Comparison of ENCODE assay signal across 8 cellular contexts in genomic region chr5:53381-54174, GRCh38. TPM values are rescaled to one million over a fixed set of nuclear protein-coding genes. Genes with fewer than 3 reads are reported as not detected.
DNase-seq lines count a peak whose midpoint lies in the region; ATAC-seq and TF ChIP-seq lines count a peak whose summit lies in the region.

No MANE protein-coding gene starts in this region.

- no peak for TF ChIP-seq EP300 in SK-N-SH (IDR thresholded peaks at IDR 0.05; ENCODE audit: borderline replicate concordance in 1 of 2, low read depth in 1 of 2, low read length in 1 of 2)

- H2BK5ac ChIP-seq in IMR-90 (ENCODE audit: low read depth, low read length, poor library complexity, severe bottlenecking) = no peak overlapping the region

- H3K4me2 ChIP-seq in IMR-90 (ENCODE audit: low read depth, low read length) (peak overlapping the region; percentile 60; the same call in 1 of the 2 replicates), SK-N-SH (peak overlapping the region; percentile 60; the same call in 1 of the 2 replicates)

- no peaks in the 10 kb centered on the region for H3K79me2 ChIP-seq in SK-N-SH (ENCODE audit: insufficient read depth)

- CTCF ChIA-PET in IMR-90 (lab: Yijun Ruan, JAX) = no interaction called here
- CTCF ChIA-PET in SK-N-SH (lab: Yijun Ruan, JAX) = no interaction called here

- H3K18ac ChIP-seq in IMR-90 (ENCODE audit: low read depth, low read length) = no peak overlapping the region

- no peak overlapping the region for H2AK5ac ChIP-seq in IMR-90 (ENCODE audit: low read depth, low read length)

- H3K9me3 ChIP-seq in IMR-90 (ENCODE audit: control insufficient read depth, insufficient read depth, low read length) = peaks cover 3% of the 10 kb centered on the region; the same call in 1 of the 2 replicates
- H3K9me3 ChIP-seq in SK-N-SH = no peaks in the 10 kb centered on the region
- no peaks in the 10 kb centered on the region for H3K9me3 ChIP-seq in thyroid gland

- H2AFZ ChIP-seq in IMR-90 (replicated peaks; ENCODE audit: low read length, poor library complexity) = peak overlapping the region; percentile 91
- no peak overlapping the region for H2AFZ ChIP-seq in SK-N-SH (ENCODE audit: low read depth)

- H3K27ac ChIP-seq in IMR-90 (ENCODE audit: insufficient read depth, low read length) (no peak overlapping the region), SK-N-SH (ENCODE audit: low read depth in 2 of 2, low read length in 1 of 2) (no peak overlapping the region), coronary artery (no peak overlapping the region), thyroid gland (no peak overlapping the region)

- TF ChIP-seq RAD21 in IMR-90 (IDR thresholded peaks at IDR 0.05; ENCODE audit: low read length) = no peak
- TF ChIP-seq RAD21 in SK-N-SH (IDR thresholded peaks at IDR 0.05; ENCODE audit: low read length) = no peak

- H3K27ac Mint-ChIP-seq in mesothelial cell of epicardium = no peak overlapping the region

- H2BK20ac ChIP-seq in IMR-90 (ENCODE audit: low read depth, low read length) = no peak overlapping the region

- WGBS in IMR-90 (ENCODE audit: extremely low coverage in 2 of 2, insufficient read length in 1 of 2), 2 experiments = 2% methylated on average over 27 of the region's 84 CpGs; no CpG with 5 or more reads in 1 of the 2 experiments
- WGBS in SK-N-SH (ENCODE audit: low lambda C conversion rate) = 2% methylated on average over 17 of the region's 84 CpGs
- 0% methylated on average over 34 of the region's 84 CpGs; no CpG with 5 or more reads in 1 of the 2 donors for WGBS in thyroid gland, 2 donors

- H3K4me1 ChIP-seq in IMR-90 (ENCODE audit: control insufficient read depth, insufficient read depth, low read length) (no peaks in the 10 kb centered on the region), SK-N-SH (ENCODE audit: control insufficient read depth in 1 of 2, insufficient read depth in 2 of 2, low read depth in 1 of 2, low read length in 1 of 2) (no peaks in the 10 kb centered on the region; a peak in 1 of 4 replicates), thyroid gland (peaks cover 6 to 13% of the 10 kb centered on the region in 2 donors)

- DNase-seq in ACHN (peak; percentile 81), IMR-90 (peak; percentile 8), SK-N-SH (peak; percentile 82), coronary artery (ENCODE audit: low spot score) (no peak), mesothelial cell of epicardium (ENCODE audit: low spot score in 2 of 2, unreplicated experiment in 2 of 2) (peak in 1 of 2 experiments; percentile 72), thyroid gland (peak; percentile 81 to 84)

- dilution Hi-C loops in IMR-90 (cut with HindIII; ENCODE audit: low sequenced_read_pairs, unreplicated experiment) = no loop called here

- H4K8ac ChIP-seq in IMR-90 (ENCODE audit: low read depth in 2 of 2, low read length in 2 of 2) = no peak overlapping the region

- H4K91ac ChIP-seq in IMR-90 (ENCODE audit: insufficient read depth, low read depth, low read length) = no peak overlapping the region

- TF ChIP-seq CTCF in IMR-90 (conservative IDR thresholded peaks at IDR 0.05; ENCODE audit: low read depth, low read length) (no peak), SK-N-SH (IDR thresholded peaks at IDR 0.05) (no peak), coronary artery (IDR thresholded peaks at IDR 0.05) (no peak), mesothelial cell of epicardium (IDR thresholded peaks at IDR 0.05; ENCODE audit: unreplicated experiment) (no peak), thyroid gland (IDR thresholded peaks at IDR 0.05) (peak in 3 of 6 experiments; percentile 4 to 46 (median 32))

- no peak overlapping the region for H3K56ac ChIP-seq in IMR-90 (ENCODE audit: extremely low read depth, insufficient read depth, low read length)

- H3K9me1 ChIP-seq in IMR-90 (ENCODE audit: insufficient read depth, low read length) = no peaks in the 10 kb centered on the region

- H3K4ac ChIP-seq in IMR-90 (ENCODE audit: low read depth, low read length) = no peak overlapping the region

- BruUV-seq in IMR-90 (replicated peaks; lab: Mats Ljungman, UMichigan) = no TSS peak

- intact Hi-C loops in IMR-90 (cut with micrococcal nuclease) (no loop called here), thyroid gland (cut with DNase I) (no loop called here)

- no peak overlapping the region for H2BK120ac ChIP-seq in IMR-90 (ENCODE audit: low read depth, low read length)

- no peaks in the 10 kb centered on the region for H3K9me2 ChIP-seq in SK-N-SH

- no peaks in the 10 kb centered on the region for H3K36me3 Mint-ChIP-seq in mesothelial cell of epicardium

- H3K27me3 Mint-ChIP-seq in mesothelial cell of epicardium (ENCODE audit: low read depth) = peaks cover 55% of the 10 kb centered on the region

- peak overlapping the region; percentile 63 for H3K4me3 Mint-ChIP-seq in mesothelial cell of epicardium

- no peak overlapping the region for H2BK15ac ChIP-seq in IMR-90 (ENCODE audit: low read depth, low read length)

- H4K20me1 ChIP-seq in IMR-90 (ENCODE audit: insufficient read depth, low read length) (0 out of 2 replicates have a peak, but pooled peaks cover 4% of the 10 kb centered on the region), SK-N-SH (ENCODE audit: insufficient read depth) (no peaks in the 10 kb centered on the region)

- H4K5ac ChIP-seq in IMR-90 (ENCODE audit: low read depth, low read length) = no peak overlapping the region

- no peaks in the 10 kb centered on the region for H3K79me1 ChIP-seq in IMR-90 (ENCODE audit: low read depth in 1 of 2, low read length in 2 of 2)

- H3K4me1 Mint-ChIP-seq in mesothelial cell of epicardium = peaks cover 2% of the 10 kb centered on the region

- in situ Hi-C loops in ACHN (cut with HindIII; ENCODE audit: low pct_ligation_motif_present, low pct_unique_long_range_greater_than_20kb, low sequenced_read_pairs) (no loop called here), IMR-90 (cut with MboI; ENCODE audit: low sequenced_read_pairs) (no loop called here)

- no peak overlapping the region for H3K14ac ChIP-seq in IMR-90 (replicated peaks; ENCODE audit: low read depth, low read length)

- H3K27me3 ChIP-seq in IMR-90 (ENCODE audit: control insufficient read depth, insufficient read depth, low read length) (peaks cover 32% of the 10 kb centered on the region), SK-N-SH (ENCODE audit: insufficient read depth) (peaks cover 49% of the 10 kb centered on the region), thyroid gland (no peaks in the 10 kb centered on the region)

- POLR2A ChIA-PET in IMR-90 (lab: Charles Lee; ENCODE audit: unreplicated experiment) = no interaction called here
- POLR2A ChIA-PET in SK-N-SH (lab: Yijun Ruan, JAX) = no interaction called here

- H3K23ac ChIP-seq in IMR-90 (ENCODE audit: low read depth, low read length) = no peak overlapping the region

- TF ChIP-seq POLR2A in IMR-90 (IDR thresholded peaks at IDR 0.05; ENCODE audit: low read depth, low read length) (no peak), thyroid gland (IDR thresholded peaks at IDR 0.05) (peak in 1 of 2 donors; percentile 51)

- no peaks in the 10 kb centered on the region for H3F3A ChIP-seq in SK-N-SH (replicated peaks; ENCODE audit: insufficient read depth)

- H3K9ac ChIP-seq in IMR-90 (ENCODE audit: low read depth, low read length) (no peak overlapping the region), SK-N-SH (no peak overlapping the region)

- H3K4me3 ChIP-seq in IMR-90 (ENCODE audit: insufficient read depth, low read depth, low read length) (peak overlapping the region; percentile 54), SK-N-SH (ENCODE audit: low read depth in 2 of 2, low read length in 1 of 2) (peak overlapping the region; percentile 12 to 45; a peak in 2 of 4 replicates), coronary artery (peak overlapping the region; percentile 76), thyroid gland (replicated peaks in 1 of 3) (peak overlapping the region in 2 of 3 donors; percentile 25 to 51)

- ATAC-seq in IMR-90 (ENCODE audit: low read depth) (peak; percentile 80), HG02973 (IDR thresholded peaks at IDR 0.05; ENCODE audit: unreplicated experiment) (no peak), GM21723 (IDR thresholded peaks at IDR 0.05; ENCODE audit: unreplicated experiment) (no peak)

- no peak overlapping the region for H2AK9ac ChIP-seq in IMR-90 (replicated peaks; ENCODE audit: low read depth, low read length, poor library complexity)

- H3K36me3 ChIP-seq in IMR-90 (ENCODE audit: control insufficient read depth, insufficient read depth, low read length) (no peaks in the 10 kb centered on the region), SK-N-SH (replicated peaks in 1 of 2; ENCODE audit: control insufficient read depth in 1 of 2, insufficient read depth in 2 of 2, low read length in 1 of 2) (no peaks in the 10 kb centered on the region), thyroid gland (no peaks in the 10 kb centered on the region)

- no peaks in the 10 kb centered on the region for H3K9me3 Mint-ChIP-seq in mesothelial cell of epicardium

TF ChIP-seq in IMR-90, 13 proteins besides CTCF, POLR2A, EP300 and RAD21 (continues in another document):
- TF ChIP-seq MAZ (IDR thresholded peaks at IDR 0.05; ENCODE audit: borderline replicate concordance, low read depth, low read length) (peak; percentile 35; the same call in 1 of the 2 replicates), MXI1 (IDR thresholded peaks at IDR 0.05; ENCODE audit: borderline replicate concordance, low read depth, low read length) (no peak), BHLHE40 (IDR thresholded peaks at IDR 0.05; ENCODE audit: low read depth, low read length) (no peak)

TF ChIP-seq in SK-N-SH, 30 proteins besides CTCF, POLR2A, EP300 and RAD21 (continues in another document):
- no peak for TF ChIP-seq SIN3A (IDR thresholded peaks at IDR 0.05; ENCODE audit: borderline replicate concordance, low read depth, low read length)
- TF ChIP-seq FOSL2 (IDR thresholded peaks at IDR 0.05; ENCODE audit: borderline replicate concordance, low read depth) = no peak

RNA-seq across cellular contexts. Expression of gene PLEKHG4B, which starts 38.4 kb away (rescaled TPM):
- total RNA-seq in IMR-90 (2012; rRNA removed) (1.1 TPM in 2 replicates), mesothelial cell of epicardium (65.6 to 71.2 TPM (median 70.0 TPM) in 3 replicates), thyroid gland (10 to 100 TPM in 1 of 4 donors, 1 to 10 TPM in 3; 5.5 to 10.9 (median 7.1) TPM)
- polyA plus RNA-seq in IMR-90 (2012; rRNA removed) (1.1 and 1.4 TPM in 2 replicates), SK-N-SH (2012; rRNA removed) (0.18 and 0.21 TPM in 2 replicates)
- 0.82 and 0.98 TPM in 2 replicates for polyA plus RNA-seq in IMR-90 (2012; cell fraction: cytosol; rRNA removed)
- polyA plus RNA-seq in IMR-90 (2012; cell fraction: nucleus; rRNA removed; ENCODE audit: low replicate concordance) = 3.8 and 5.2 TPM in 2 replicates
- polyA plus RNA-seq in SK-N-SH (2012; cell fraction: cytosol; rRNA removed) = 0.12 and 0.18 TPM in 2 replicates
- polyA plus RNA-seq in SK-N-SH (2012; cell fraction: nucleus; rRNA removed) = 0.25 and 0.86 TPM in 2 replicates
